In genomic region chr20:63968928-63969760, GRCh38 we compare ENCODE assay signal across 8 cellular contexts. TPM values are rescaled to one million over a fixed set of nuclear protein-coding genes. Genes with fewer than 3 reads are reported as not detected.
A peak's percentile ranks its signal among the peaks of the same experiment; 100 is the strongest.
DNase-seq lines count a peak whose midpoint lies in the region; ATAC-seq and TF ChIP-seq lines count a peak whose summit lies in the region.

No MANE protein-coding gene starts in this region.

- intact Hi-C loops in CD4-positive, alpha-beta T cell (cut with DNase I, micrococcal nuclease) = no loop called here

- peak; percentile 33 for ATAC-seq in CD4-positive, alpha-beta T cell (ENCODE audit: poor library complexity)
- ATAC-seq in GM21723 (IDR thresholded peaks at IDR 0.05; ENCODE audit: unreplicated experiment) = no peak

- peak overlapping the region; percentile 90 for H3K4me3 Mint-ChIP-seq in CD4-positive, alpha-beta T cell

- no peaks in the 10 kb centered on the region for H3K9me3 ChIP-seq in CD4-positive, alpha-beta T cell (ENCODE audit: control insufficient read depth, low read length)
- H3K9me3 ChIP-seq in KOPT-K1 (ENCODE audit: insufficient read depth, low read length, poor library complexity, severe bottlenecking) (peaks cover 41% of the 10 kb centered on the region), adipocyte (ENCODE audit: control insufficient read depth, low read length) (no peaks in the 10 kb centered on the region), iPS-18c (ENCODE audit: control insufficient read depth, insufficient read depth, low read length) (peaks cover 10% of the 10 kb centered on the region), smooth muscle cell (replicated peaks; ENCODE audit: low read depth) (no peaks in the 10 kb centered on the region)

- POLR2A ChIA-PET in CD4-positive, alpha-beta T cell (lab: Charles Lee) = interaction anchor here (0.9 to 1.5 kb wide), 7 partner anchors 11 to 449 kb away, joined by 3 to 7 read pairs (median 3); partner anchors contain the start of genes PPDPF, TPD52L2 and UCKL1

- H3K27ac ChIP-seq in CD4-positive, alpha-beta T cell (ENCODE audit: low read depth, low read length) = peak overlapping the region; percentile 56
- H3K27ac ChIP-seq in KOPT-K1 (ENCODE audit: low read depth, low read length, poor library complexity, severe bottlenecking) (peak overlapping the region; percentile 87), smooth muscle cell (ENCODE audit: low read depth) (no peak overlapping the region)

- no peaks in the 10 kb centered on the region for H3K9me3 Mint-ChIP-seq in CD4-positive, alpha-beta T cell

- H3K27me3 Mint-ChIP-seq in CD4-positive, alpha-beta T cell = no peaks in the 10 kb centered on the region

- H3K36me3 Mint-ChIP-seq in CD4-positive, alpha-beta T cell (ENCODE audit: low read depth) = peaks cover 17% of the 10 kb centered on the region

- no peaks in the 10 kb centered on the region for H3F3A ChIP-seq in smooth muscle cell (ENCODE audit: low read depth)

- H3K4me2 ChIP-seq in smooth muscle cell = peak overlapping the region; percentile 98

- H3K4me3 ChIP-seq in adipocyte (ENCODE audit: low read length) (peak overlapping the region; percentile 85), iPS-18c (ENCODE audit: insufficient read depth, low read depth, low read length) (peak overlapping the region; percentile 67), smooth muscle cell (peak overlapping the region; percentile 65)

- 5% methylated on average over 33 of the region's 70 CpGs for WGBS in smooth muscle cell (ENCODE audit: low lambda C conversion rate)

- peaks cover 34% of the 10 kb centered on the region for H3K36me3 ChIP-seq in KOPT-K1 (ENCODE audit: insufficient read depth, low read length)
- H3K36me3 ChIP-seq in adipocyte (ENCODE audit: control insufficient read depth, insufficient read depth, low read length, severe bottlenecking) = peaks cover 21% of the 10 kb centered on the region
- H3K36me3 ChIP-seq in smooth muscle cell (ENCODE audit: low read depth) = no peaks in the 10 kb centered on the region

- H3K4me1 ChIP-seq in adipocyte (ENCODE audit: control insufficient read depth, insufficient read depth, low read length) (peaks cover 18% of the 10 kb centered on the region), smooth muscle cell (ENCODE audit: low read depth) (peaks cover 12% of the 10 kb centered on the region)

- H3K27me3 ChIP-seq in CD4-positive, alpha-beta T cell (ENCODE audit: control insufficient read depth, insufficient read depth, low read length) = no peaks in the 10 kb centered on the region
- H3K27me3 ChIP-seq in adipocyte (replicated peaks; ENCODE audit: control insufficient read depth, insufficient read depth, low read length) = no peaks in the 10 kb centered on the region
- no peaks in the 10 kb centered on the region for H3K27me3 ChIP-seq in smooth muscle cell (ENCODE audit: low read depth)

- no peak overlapping the region for H2AFZ ChIP-seq in smooth muscle cell (ENCODE audit: low read depth)

- peaks cover 32% of the 10 kb centered on the region for H3K4me1 Mint-ChIP-seq in CD4-positive, alpha-beta T cell (ENCODE audit: low read depth)

- CTCF ChIA-PET in CD4-positive, alpha-beta T cell (lab: Charles Lee) = no interaction called here

- no peak for TF ChIP-seq CTCF in CD4-positive, alpha-beta T cell (IDR thresholded peaks at IDR 0.05)
- TF ChIP-seq CTCF in smooth muscle cell (IDR thresholded peaks at IDR 0.05; ENCODE audit: borderline replicate concordance, insufficient read depth, poor library complexity, severe bottlenecking) = no peak

- H3K9ac ChIP-seq in adipocyte (ENCODE audit: low read length) = peak overlapping the region; percentile 91
- H3K9ac ChIP-seq in smooth muscle cell (ENCODE audit: low read depth) = peak overlapping the region; percentile 71

- DNase-seq in CD4-positive, alpha-beta T cell = peak in 5 of 10 experiments; percentile 2 to 51 (median 33)
- DNase-seq in adipocyte (ENCODE audit: low read depth) (peak; percentile 44), smooth muscle cell (lab: John Stamatoyannopoulos, UW; ENCODE audit: unreplicated experiment) (no peak), Kasumi-1 (lab: John Stamatoyannopoulos, UW) (no peak), putamen (ENCODE audit: low spot score) (no peak)

- no peaks in the 10 kb centered on the region for H4K20me1 ChIP-seq in smooth muscle cell (ENCODE audit: low read depth)

- H3K27ac Mint-ChIP-seq in CD4-positive, alpha-beta T cell = peak overlapping the region; percentile 83

- peaks cover 3% of the 10 kb centered on the region for H3K79me2 ChIP-seq in smooth muscle cell (ENCODE audit: low read depth)

RNA-seq across cellular contexts. Expression of gene ZNF512B, which starts 0.6 kb away (rescaled TPM):
- total RNA-seq in CD4-positive, alpha-beta T cell = 10 to 100 TPM; 22.0 to 23.3 TPM
- 4.6 and 6.8 TPM in 2 replicates for total RNA-seq in smooth muscle cell
- polyA plus RNA-seq in smooth muscle cell = 5.6 and 7.7 TPM in 2 replicates

RNA-seq across cellular contexts. Expression of gene SAMD10, which starts 10.3 kb away (rescaled TPM):
- 10 to 100 TPM; 12.0 to 12.1 TPM for total RNA-seq in CD4-positive, alpha-beta T cell
- total RNA-seq in smooth muscle cell = 0.13 and 0.27 TPM in 2 replicates
- 1.2 and 4.3 TPM in 2 replicates for polyA plus RNA-seq in smooth muscle cell

RNA-seq across cellular contexts. Expression of gene PRPF6, which starts 11.8 kb away (rescaled TPM):
- total RNA-seq in CD4-positive, alpha-beta T cell = 10 to 100 TPM; 50.6 to 51.3 TPM
- 33.3 and 36.5 TPM in 2 replicates for total RNA-seq in smooth muscle cell
- polyA plus RNA-seq in smooth muscle cell = 51.2 and 55.2 TPM in 2 replicates

RNA-seq across cellular contexts. Expression of gene UCKL1, which starts 12.9 kb away (rescaled TPM):
- 10 to 100 TPM; 41.3 to 46.1 TPM for total RNA-seq in CD4-positive, alpha-beta T cell
- 12.8 and 17.2 TPM in 2 replicates for total RNA-seq in smooth muscle cell
- 22.6 and 29.3 TPM in 2 replicates for polyA plus RNA-seq in smooth muscle cell

Comparison
In these comparisons a context has a peak if more than half of its experiments do, and no peak if none do; other contexts are left out.
1. RNA of gene SAMD10, which starts 10.3 kb away (total RNA-seq): 12.0 to 12.1 TPM in CD4-positive, alpha-beta T cell; 0.13 to 0.27 TPM in smooth muscle cell; every median in the first group is over 10 times any median in the second.
2. Peak in every context shown above with its lines, with median percentiles within 50 percentile points of each other: H3K4me3 ChIP-seq.